ENCODE assay signal across 1 cellular context in the genomic region with DNA sequence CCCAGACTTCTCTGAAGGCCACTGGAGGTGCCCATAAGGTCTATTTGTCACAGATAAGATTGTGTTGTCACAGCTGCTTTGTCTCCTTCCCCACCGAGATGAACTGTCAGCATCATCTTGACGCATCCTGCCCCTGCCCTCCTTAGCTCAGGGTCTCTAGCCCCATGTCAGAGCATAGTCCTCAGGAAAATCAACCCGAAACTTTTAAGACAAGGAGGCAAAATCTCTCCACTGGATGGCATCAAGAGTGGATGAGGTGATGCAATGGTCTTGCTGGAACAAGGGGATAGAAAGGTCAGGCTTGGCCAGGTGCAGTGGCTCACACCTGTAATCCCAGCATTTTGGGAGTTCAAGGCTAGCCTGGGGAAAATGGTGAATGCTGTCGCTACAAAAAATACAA.
TF ChIP-seq lines count a peak whose summit lies in the region.

No MANE protein-coding gene starts in this region.

TF ChIP-seq in H1, 55 proteins besides CTCF, POLR2A, EP300 and RAD21:
- TF ChIP-seq, protein P1, sequence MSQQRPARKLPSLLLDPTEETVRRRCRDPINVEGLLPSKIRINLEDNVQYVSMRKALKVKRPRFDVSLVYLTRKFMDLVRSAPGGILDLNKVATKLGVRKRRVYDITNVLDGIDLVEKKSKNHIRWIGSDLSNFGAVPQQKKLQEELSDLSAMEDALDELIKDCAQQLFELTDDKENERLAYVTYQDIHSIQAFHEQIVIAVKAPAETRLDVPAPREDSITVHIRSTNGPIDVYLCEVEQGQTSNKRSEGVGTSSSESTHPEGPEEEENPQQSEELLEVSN (IDR thresholded peaks at IDR 0.05), result no peak
- TF ChIP-seq SIX5 (IDR thresholded peaks at IDR 0.05; ENCODE audit: low read depth, low read length) (no peak), BCL11A (IDR thresholded peaks at IDR 0.05; ENCODE audit: low read depth in 2 of 2, low read length in 2 of 2) (no peak), BRCA1 (IDR thresholded peaks at IDR 0.05; ENCODE audit: low read depth, low read length) (no peak), CHD2 (IDR thresholded peaks at IDR 0.05; ENCODE audit: low read length) (no peak), GTF2F1 (IDR thresholded peaks at IDR 0.05; ENCODE audit: borderline replicate concordance, low read depth, low read length) (no peak)
